12 cellular contexts compared by ENCODE assay signal in genomic region chr12:114869091-114869834, GRCh38.
A peak's percentile ranks its signal among the peaks of the same experiment; 100 is the strongest.
DNase-seq lines count a peak whose midpoint lies in the region; ATAC-seq and TF ChIP-seq lines count a peak whose summit lies in the region.
"Had no signal": no experiment of that assay in that cellular context is flagged by ENCODE, and none has a peak within 500 bp of the region (broad histone marks: within the 10 kb centered on the region; RNA-seq: fewer than 3 reads in every experiment).

No MANE protein-coding gene starts in this region.

- no peaks in the 10 kb centered on the region for H3K9me3 ChIP-seq in HEK293 (ENCODE audit: control insufficient read depth, insufficient read depth, low read depth, low read length)
- H3K9me3 ChIP-seq: esophagus squamous epithelium had no signal

- H3K4me3 ChIP-seq in HEK293 (ENCODE audit: low read depth, low read length) = no peak overlapping the region
- H3K4me3 ChIP-seq: esophagus squamous epithelium had no signal

- H3K4me1 Mint-ChIP-seq in activated naive CD4-positive, alpha-beta T cell treated with anti-CD3 and anti-CD28 coated beads, Interleukin-2, amount 10 ng/mL, durations not matched to agents 7 days and 5 days = no peaks in the 10 kb centered on the region
- no peaks in the 10 kb centered on the region for H3K4me1 Mint-ChIP-seq in activated T-cell treated with anti-CD3 and anti-CD28 coated beads, Interleukin-2, amount 50 U/mL, for 72 hours (ENCODE audit: low read depth)

- TF ChIP-seq CTCF in HEK293 (tag by site-specific recombination; IDR thresholded peaks at IDR 0.05) = no peak

- CTCF ChIA-PET in HEK293 (lab: Yijun Ruan, JAX) = no interaction called here
- CTCF ChIA-PET in activated naive CD4-positive, alpha-beta T cell treated with anti-CD3 and anti-CD28 coated beads, Interleukin-2, amount 10 ng/mL, durations not matched to agents 7 days and 5 days (lab: Charles Lee) = no interaction called here

- DNase-seq in AG20443 (ENCODE audit: low spot score) (peak; percentile 77), iPS-NIHi11 (ENCODE audit: low spot score) (peak; percentile 38), NAMALWA (ENCODE audit: low spot score) (no peak)
- no peak for DNase-seq in activated naive CD4-positive, alpha-beta T cell treated with anti-CD3 and anti-CD28 coated beads, Interleukin-2, amount 10 ng/mL, durations not matched to agents 7 days and 5 days
- no peak for DNase-seq in activated T-cell treated with anti-CD3 and anti-CD28 coated beads, Interleukin-2, amount 50 U/mL, for 72 hours
- DNase-seq: CD4-positive, alpha-beta T cell; esophagus squamous epithelium; NCI-H2171 had no signal

- H3K4me3 Mint-ChIP-seq in activated naive CD4-positive, alpha-beta T cell treated with anti-CD3 and anti-CD28 coated beads, Interleukin-2, amount 10 ng/mL, durations not matched to agents 7 days and 5 days = no peak overlapping the region
- no peak overlapping the region for H3K4me3 Mint-ChIP-seq in activated T-cell treated with anti-CD3 and anti-CD28 coated beads, Interleukin-2, amount 50 U/mL, for 72 hours
- H3K4me3 Mint-ChIP-seq: activated naive CD8-positive, alpha-beta T cell; CD4-positive, alpha-beta T cell had no signal

- H3K4me1 ChIP-seq in HEK293 (ENCODE audit: control insufficient read depth, insufficient read depth, low read length) = no peaks in the 10 kb centered on the region

- H3K36me3 ChIP-seq in HEK293 (ENCODE audit: control insufficient read depth in 2 of 2, insufficient read depth in 1 of 2, low read length in 2 of 2) = no peaks in the 10 kb centered on the region
- H3K36me3 ChIP-seq: esophagus squamous epithelium had no signal

- no peaks in the 10 kb centered on the region for H3K27me3 Mint-ChIP-seq in activated naive CD4-positive, alpha-beta T cell treated with anti-CD3 and anti-CD28 coated beads, Interleukin-2, amount 10 ng/mL, durations not matched to agents 7 days and 5 days
- H3K27me3 Mint-ChIP-seq in activated T-cell treated with anti-CD3 and anti-CD28 coated beads, Interleukin-2, amount 50 U/mL, for 72 hours (ENCODE audit: low read depth) = peaks cover 6% of the 10 kb centered on the region
- H3K27me3 Mint-ChIP-seq: CD4-positive, alpha-beta T cell had no signal

- POLR2A ChIA-PET in HEK293 (lab: Yijun Ruan, JAX) = interaction anchor here (1.7 kb wide), 1 partner anchor 185 kb away, joined by 5 read pairs; the partner anchor contains the start of gene TBX3

- no peaks in the 10 kb centered on the region for H3K36me3 Mint-ChIP-seq in activated naive CD4-positive, alpha-beta T cell treated with anti-CD3 and anti-CD28 coated beads, Interleukin-2, amount 10 ng/mL, durations not matched to agents 7 days and 5 days
- H3K36me3 Mint-ChIP-seq in activated T-cell treated with anti-CD3 and anti-CD28 coated beads, Interleukin-2, amount 50 U/mL, for 72 hours (ENCODE audit: insufficient read depth in 2 of 2) = no peaks in the 10 kb centered on the region
- H3K36me3 Mint-ChIP-seq: activated naive CD8-positive, alpha-beta T cell had no signal

- no peak for ATAC-seq in HG02973 (IDR thresholded peaks at IDR 0.05; ENCODE audit: unreplicated experiment)
- no peak for ATAC-seq in activated T-cell treated with anti-CD3 and anti-CD28 coated beads, Interleukin-2, amount 50 U/mL, for 72 hours (replicated peaks in 1 of 2)

- peaks cover 10% of the 10 kb centered on the region for H3K9me3 Mint-ChIP-seq in activated naive CD4-positive, alpha-beta T cell treated with anti-CD3 and anti-CD28 coated beads, Interleukin-2, amount 10 ng/mL, durations not matched to agents 7 days and 5 days
- H3K9me3 Mint-ChIP-seq in activated T-cell treated with anti-CD3 and anti-CD28 coated beads, Interleukin-2, amount 50 U/mL, for 72 hours = peaks cover 3 to 4% of the 10 kb centered on the region in 2 donors

- H3K27ac Mint-ChIP-seq in activated naive CD4-positive, alpha-beta T cell treated with anti-CD3 and anti-CD28 coated beads, Interleukin-2, amount 10 ng/mL, durations not matched to agents 7 days and 5 days = no peak overlapping the region
- H3K27ac Mint-ChIP-seq in activated T-cell treated with anti-CD3 and anti-CD28 coated beads, Interleukin-2, amount 50 U/mL, for 72 hours = no peak overlapping the region
- H3K27ac Mint-ChIP-seq: activated naive CD8-positive, alpha-beta T cell; CD4-positive, alpha-beta T cell had no signal

- no peak overlapping the region for H3K27ac ChIP-seq in HEK293 (ENCODE audit: extremely low read depth, low read depth, low read length)
- H3K27ac ChIP-seq: esophagus squamous epithelium had no signal

TF ChIP-seq in HEK293, 187 proteins besides CTCF, POLR2A, EP300 and RAD21:
- TF ChIP-seq ZNF341 (tag by site-specific recombination; IDR thresholded peaks at IDR 0.05; ENCODE audit: low read depth) = peak; percentile 82
- no peak for TF ChIP-seq KLF1 (tag by site-specific recombination; IDR thresholded peaks at IDR 0.05)

TF ChIP-seq in PFSK-1, 5 proteins besides CTCF, POLR2A, EP300 and RAD21:
- TF ChIP-seq TAF1 (IDR thresholded peaks at IDR 0.05; ENCODE audit: borderline replicate concordance, insufficient read depth, low read length) = no peak
- TF ChIP-seq REST (IDR thresholded peaks at IDR 0.05; ENCODE audit: insufficient read depth in 1 of 2, low read depth in 2 of 2, low read length in 2 of 2) = no peak
- peak; percentile 58; the same call in 1 of the 2 replicates for TF ChIP-seq SIN3A (IDR thresholded peaks at IDR 0.05; ENCODE audit: borderline replicate concordance, insufficient read depth, low read length)
- TF ChIP-seq POLR2AphosphoS5 (IDR thresholded peaks at IDR 0.05; ENCODE audit: low read depth, low read length) = no peak

Comparison
In these comparisons a context has a peak if more than half of its experiments do, and no peak if none do; other contexts are left out.
1. DNase-seq: peak in AG20443 (single experiment) and iPS-NIHi11 (single experiment); none in NAMALWA (single experiment), activated naive CD4-positive, alpha-beta T cell treated with anti-CD3 and anti-CD28 coated beads, Interleukin-2, amount 10 ng/mL, durations not matched to agents 7 days and 5 days (single experiment) and activated T-cell treated with anti-CD3 and anti-CD28 coated beads, Interleukin-2, amount 50 U/mL, for 72 hours (0 of 2).